In the genomic region with DNA sequence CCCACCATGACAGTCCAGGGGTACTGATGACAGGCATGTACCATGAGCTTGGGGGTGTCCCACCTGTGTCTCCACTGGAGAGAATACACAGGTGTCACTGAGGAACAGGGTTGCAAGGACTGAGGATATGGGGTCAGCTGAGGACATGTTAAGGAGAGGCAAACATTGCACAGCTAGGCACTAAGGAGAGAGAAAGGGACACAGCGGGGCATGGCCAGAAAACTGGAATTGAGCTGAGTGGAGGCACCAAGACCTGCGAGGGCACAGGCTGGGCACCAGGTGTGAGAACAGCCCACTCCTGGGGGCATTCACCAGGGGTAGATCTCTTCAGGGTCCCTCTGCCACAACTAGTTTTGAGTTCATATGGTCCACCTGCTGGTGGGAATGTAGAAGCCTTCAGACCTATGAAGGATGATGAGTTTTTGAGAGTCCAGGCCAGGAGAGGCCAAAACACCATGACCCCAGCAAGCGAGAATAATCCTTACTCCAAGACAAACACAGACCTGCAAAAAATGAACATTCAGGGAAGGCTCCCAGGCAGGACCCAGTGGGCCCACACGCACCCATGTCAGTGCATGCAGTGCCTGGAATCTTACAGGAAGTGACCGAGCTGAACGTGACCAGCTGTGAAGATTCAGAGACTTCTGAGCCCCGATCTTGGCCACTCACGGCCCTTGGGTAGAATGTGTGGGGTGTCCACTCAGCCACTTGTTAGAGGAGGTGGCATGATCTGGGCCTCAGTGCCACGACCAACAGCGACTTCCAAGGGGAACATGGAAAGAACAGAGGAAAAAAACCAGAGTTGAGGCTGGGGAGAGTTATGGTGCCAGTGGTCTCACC, we compare ENCODE assay signal across 7 cellular contexts. TPM values are rescaled to one million over a fixed set of nuclear protein-coding genes. Genes with fewer than 3 reads are reported as not detected.
DNase-seq lines count a peak whose midpoint lies in the region; ATAC-seq, FAIRE-seq and TF ChIP-seq lines count a peak whose summit lies in the region.

No MANE protein-coding gene starts in this region.

- H3K36me3 ChIP-seq in PC-3 (ENCODE audit: low read depth, low read length) (no peaks in the 10 kb centered on the region), endothelial cell of umbilical vein (ENCODE audit: control insufficient read depth in 2 of 2, extremely low read depth in 1 of 2, insufficient read depth in 2 of 2, low read length in 2 of 2) (no peaks in the 10 kb centered on the region), sigmoid colon (no peaks in the 10 kb centered on the region)

- H3K9me2 ChIP-seq in PC-3 (replicated peaks; ENCODE audit: low read length), result no peaks in the 10 kb centered on the region

- DNase-seq in PC-3, result no peak
- no peak for DNase-seq in endothelial cell of umbilical vein (ENCODE audit: low read depth, low spot score)
- peak; percentile 35 for DNase-seq in sigmoid colon
- no peak for DNase-seq in KG1 (lab: John Stamatoyannopoulos, UW)

- H3F3A ChIP-seq in PC-3 (ENCODE audit: low read length, unreplicated experiment), result no peaks in the 10 kb centered on the region

- POLR2A ChIA-PET in PC-3 (lab: Charles Lee; ENCODE audit: unreplicated experiment), result no interaction called here
- POLR2A ChIA-PET in endothelial cell of umbilical vein (lab: Charles Lee), result no interaction called here

- peak overlapping the region; percentile 78 for H3K4me3 ChIP-seq in PC-3 (ENCODE audit: low read length)
- H3K4me3 ChIP-seq in endothelial cell of umbilical vein (replicated peaks in 1 of 3; ENCODE audit: insufficient read depth in 1 of 3, low read depth in 1 of 3, low read length in 3 of 3), result peak overlapping the region in 1 of 3 experiments; percentile 51
- H3K4me3 ChIP-seq in sigmoid colon, result peak overlapping the region in 3 of 4 donors; percentile 65 to 93 (median 76)

- H3K79me2 ChIP-seq in PC-3 (ENCODE audit: low read length) (peaks cover 39% of the 10 kb centered on the region), endothelial cell of umbilical vein (ENCODE audit: control insufficient read depth, insufficient read depth, low read length) (peaks cover 10% of the 10 kb centered on the region)

- CTCF ChIA-PET in PC-3 (lab: Charles Lee) (no interaction called here), endothelial cell of umbilical vein (lab: Charles Lee) (no interaction called here)

- intact Hi-C loops in PC-3 (cut with micrococcal nuclease) (no loop called here), endothelial cell of umbilical vein (cut with micrococcal nuclease) (no loop called here), sigmoid colon (cut with DNase I) (no loop called here)

- H3K27ac ChIP-seq in PC-3 (ENCODE audit: low read length) (no peak overlapping the region), endothelial cell of umbilical vein (ENCODE audit: insufficient read depth, low read depth, low read length) (no peak overlapping the region), sigmoid colon (peak overlapping the region in 3 of 4 donors; percentile 87 to 91 (median 91))

- H3K4me1 ChIP-seq in PC-3 (ENCODE audit: insufficient read depth, low read length), result peaks cover 21% of the 10 kb centered on the region
- peaks cover 17% of the 10 kb centered on the region for H3K4me1 ChIP-seq in endothelial cell of umbilical vein (ENCODE audit: control insufficient read depth, extremely low read depth, insufficient read depth, low read length)
- peaks cover 0 to 28% (median 23%) of the 10 kb centered on the region in 4 donors for H3K4me1 ChIP-seq in sigmoid colon

- TF ChIP-seq POLR2A in endothelial cell of umbilical vein (IDR thresholded peaks at IDR 0.05; ENCODE audit: low read depth, low read length) (no peak), sigmoid colon (IDR thresholded peaks at IDR 0.05) (no peak)

- H3K9me3 ChIP-seq in PC-3 (ENCODE audit: low read length), result no peaks in the 10 kb centered on the region
- no peaks in the 10 kb centered on the region for H3K9me3 ChIP-seq in endothelial cell of umbilical vein (replicated peaks; ENCODE audit: control insufficient read depth, insufficient read depth, low read length)
- H3K9me3 ChIP-seq in sigmoid colon, result no peaks in the 10 kb centered on the region

- ATAC-seq in PC-3 (no peak), HG03442 (IDR thresholded peaks at IDR 0.05; ENCODE audit: unreplicated experiment) (no peak), GM18520 (IDR thresholded peaks at IDR 0.05; ENCODE audit: unreplicated experiment) (no peak)

- WGBS in sigmoid colon, 2 donors, result 77 to 78% methylated on average over 10 of the region's 10 CpGs

- peak overlapping the region; percentile 97 for H3K4me2 ChIP-seq in PC-3 (ENCODE audit: low read length)
- peak overlapping the region; percentile 53 for H3K4me2 ChIP-seq in endothelial cell of umbilical vein (ENCODE audit: insufficient read depth, low read length)

- FAIRE-seq in endothelial cell of umbilical vein (lab: Jason Lieb, UNC), result peak; percentile 53

- dilution Hi-C loops in endothelial cell of umbilical vein (cut with MboI; ENCODE audit: extremely low pct_ligation_motif_present, low sequenced_read_pairs), result no loop called here

- no peaks in the 10 kb centered on the region for H3K9me1 ChIP-seq in endothelial cell of umbilical vein (replicated peaks; ENCODE audit: control insufficient read depth, extremely low read depth, insufficient read depth, low read length)

- TF ChIP-seq CTCF in GM12873 (IDR thresholded peaks at IDR 0.05; ENCODE audit: insufficient read depth, low read depth, low read length, missing control alignments) (peak; percentile 45), PC-3 (conservative IDR thresholded peaks at IDR 0.05; ENCODE audit: low read depth, low read length) (peak; percentile 71), endothelial cell of umbilical vein (IDR thresholded peaks at IDR 0.05; ENCODE audit: extremely low read depth in 1 of 2, insufficient read depth in 1 of 2, low read depth in 1 of 2, low read length in 2 of 2) (peak; percentile 16 to 24), sigmoid colon (IDR thresholded peaks at IDR 0.05) (peak in 2 of 4 experiments; percentile 12 to 31)

- H2AFZ ChIP-seq in PC-3 (ENCODE audit: low read length) (no peak overlapping the region), endothelial cell of umbilical vein (ENCODE audit: low read depth, low read length) (no peak overlapping the region)

- H4K20me1 ChIP-seq in PC-3 (ENCODE audit: low read length) (no peaks in the 10 kb centered on the region), endothelial cell of umbilical vein (replicated peaks; ENCODE audit: control insufficient read depth, extremely low read depth, insufficient read depth, low read length) (no peaks in the 10 kb centered on the region)

- H3K27me3 ChIP-seq in PC-3 (ENCODE audit: low read length) (no peaks in the 10 kb centered on the region), endothelial cell of umbilical vein (ENCODE audit: control insufficient read depth in 2 of 2, insufficient read depth in 2 of 2, low read length in 2 of 2) (no peaks in the 10 kb centered on the region), sigmoid colon (no peaks in the 10 kb centered on the region)

- TF ChIP-seq EP300 in sigmoid colon (IDR thresholded peaks at IDR 0.05), result no peak

- H3K9ac ChIP-seq in PC-3 (ENCODE audit: low read length) (peak overlapping the region; percentile 82; the same call in 1 of the 2 replicates), endothelial cell of umbilical vein (replicated peaks; ENCODE audit: extremely low read depth, insufficient read depth, low read length) (no peak overlapping the region)

- BruUV-seq in PC-3 (replicated peaks; lab: Mats Ljungman, UMichigan), result no TSS peak
- BruUV-seq in endothelial cell of umbilical vein (replicated peaks; lab: Mats Ljungman, UMichigan), result no TSS peak

RNA-seq across cellular contexts. Expression of gene ZNF584, which starts 1.4 kb away (rescaled TPM):
- 49.2 and 73.8 TPM in 2 replicates for total RNA-seq in PC-3 (2014; rRNA removed)
- 12.4 and 12.6 TPM in 2 replicates for total RNA-seq in endothelial cell of umbilical vein
- polyA plus RNA-seq in endothelial cell of umbilical vein, result 5.9 and 6.1 TPM in 2 replicates
- polyA plus RNA-seq in endothelial cell of umbilical vein (2011; cell fraction: cytosol; rRNA removed), result 8.2 and 8.3 TPM in 2 replicates
- 5.9 and 6.5 TPM in 2 replicates for polyA plus RNA-seq in endothelial cell of umbilical vein (2011; cell fraction: nucleus; rRNA removed)
- 7.4 and 9.2 TPM in 2 replicates for polyA plus RNA-seq in endothelial cell of umbilical vein (2012)
- 9.9 and 11.0 TPM in 2 replicates for polyA minus RNA-seq in endothelial cell of umbilical vein
- 16.2 TPM for polyA minus RNA-seq in endothelial cell of umbilical vein (2011; cell fraction: cytosol; rRNA and poly(A)+ RNA removed)
- 3.3 and 5.6 TPM in 2 replicates for polyA minus RNA-seq in endothelial cell of umbilical vein (2011; cell fraction: nucleus; rRNA and poly(A)+ RNA removed)
- 10 to 100 TPM in 2 of 4 donors, 1 to 10 TPM in 2; 8.2 to 21.4 (median 12.0) TPM for total RNA-seq in sigmoid colon
- 1 to 10 TPM; 3.0 to 7.3 (median 4.8) TPM for polyA plus RNA-seq in sigmoid colon

RNA-seq across cellular contexts. Expression of gene RNF225, which starts 11.6 kb away (rescaled TPM):
- total RNA-seq in PC-3 (2014; rRNA removed) (2.2 TPM in 1 of 2 replicates, not detected in the other), endothelial cell of umbilical vein (0.58 TPM in 1 of 2 replicates, not detected in the other), sigmoid colon (not detected)
- polyA plus RNA-seq in endothelial cell of umbilical vein (not detected in 2 replicates), sigmoid colon (under 1 TPM in 1 of 3 donors, not detected in 2; 0.07 TPM)
- not detected in 2 replicates for polyA plus RNA-seq in endothelial cell of umbilical vein (2011; cell fraction: cytosol; rRNA removed)
- not detected in 2 replicates for polyA plus RNA-seq in endothelial cell of umbilical vein (2011; cell fraction: nucleus; rRNA removed)
- not detected in 2 replicates for polyA plus RNA-seq in endothelial cell of umbilical vein (2012)
- polyA minus RNA-seq in endothelial cell of umbilical vein, result not detected in 2 replicates
- polyA minus RNA-seq in endothelial cell of umbilical vein (2011; cell fraction: cytosol; rRNA and poly(A)+ RNA removed), result not detected
- 1.4 TPM in 1 of 2 replicates, not detected in the other for polyA minus RNA-seq in endothelial cell of umbilical vein (2011; cell fraction: nucleus; rRNA and poly(A)+ RNA removed)

RNA-seq across cellular contexts. Expression of gene RPS5, which starts 20.0 kb away (rescaled TPM):
- total RNA-seq in PC-3 (2014; rRNA removed) (3,515 and 3,776 TPM in 2 replicates), endothelial cell of umbilical vein (945 and 993 TPM in 2 replicates), sigmoid colon (1,000 to 10,000 TPM; 1,322 to 2,581 (median 2,411) TPM)
- polyA plus RNA-seq in endothelial cell of umbilical vein (3,430 and 4,008 TPM in 2 replicates), sigmoid colon (1,000 to 10,000 TPM; 1,097 to 1,974 (median 1,406) TPM)
- 2,572 and 2,789 TPM in 2 replicates for polyA plus RNA-seq in endothelial cell of umbilical vein (2011; cell fraction: cytosol; rRNA removed)
- polyA plus RNA-seq in endothelial cell of umbilical vein (2011; cell fraction: nucleus; rRNA removed), result 713 and 831 TPM in 2 replicates
- 1,416 and 2,035 TPM in 2 replicates for polyA plus RNA-seq in endothelial cell of umbilical vein (2012)
- 1,548 and 1,681 TPM in 2 replicates for polyA minus RNA-seq in endothelial cell of umbilical vein
- 1,257 TPM for polyA minus RNA-seq in endothelial cell of umbilical vein (2011; cell fraction: cytosol; rRNA and poly(A)+ RNA removed)
- 223 and 251 TPM in 2 replicates for polyA minus RNA-seq in endothelial cell of umbilical vein (2011; cell fraction: nucleus; rRNA and poly(A)+ RNA removed)

RNA-seq across cellular contexts. Expression of gene ZNF837, which starts 26.2 kb away (rescaled TPM):
- total RNA-seq in PC-3 (2014; rRNA removed) (9.5 and 12.6 TPM in 2 replicates), endothelial cell of umbilical vein (1.4 and 1.7 TPM in 2 replicates), sigmoid colon (1 to 10 TPM in 3 of 4 donors, under 1 TPM in 1; 0.66 to 2.2 (median 1.5) TPM)
- polyA plus RNA-seq in endothelial cell of umbilical vein (1.6 and 2.8 TPM in 2 replicates), sigmoid colon (1 to 10 TPM; 1.2 to 2.5 (median 1.8) TPM)
- polyA plus RNA-seq in endothelial cell of umbilical vein (2011; cell fraction: cytosol; rRNA removed), result 0.57 and 1.4 TPM in 2 replicates
- polyA plus RNA-seq in endothelial cell of umbilical vein (2011; cell fraction: nucleus; rRNA removed), result 0.59 and 0.67 TPM in 2 replicates
- polyA plus RNA-seq in endothelial cell of umbilical vein (2012), result 0.74 and 2.0 TPM in 2 replicates
- 0.49 and 0.92 TPM in 2 replicates for polyA minus RNA-seq in endothelial cell of umbilical vein
- polyA minus RNA-seq in endothelial cell of umbilical vein (2011; cell fraction: cytosol; rRNA and poly(A)+ RNA removed), result 2.0 TPM
- polyA minus RNA-seq in endothelial cell of umbilical vein (2011; cell fraction: nucleus; rRNA and poly(A)+ RNA removed), result 0.77 TPM in 2 replicates

RNA-seq across cellular contexts. Expression of gene ZNF132, which starts 32.9 kb away (rescaled TPM):
- total RNA-seq in PC-3 (2014; rRNA removed) (not detected in 2 replicates), endothelial cell of umbilical vein (4.1 and 4.2 TPM in 2 replicates), sigmoid colon (10 to 100 TPM in 1 of 4 donors, 1 to 10 TPM in 3; 5.3 to 12.2 (median 6.4) TPM)
- polyA plus RNA-seq in endothelial cell of umbilical vein (0.54 and 0.62 TPM in 2 replicates), sigmoid colon (1 to 10 TPM in 1 of 3 donors, under 1 TPM in 1, not detected in 1; 0.60 to 1.7 TPM)
- 0.70 and 0.75 TPM in 2 replicates for polyA plus RNA-seq in endothelial cell of umbilical vein (2011; cell fraction: cytosol; rRNA removed)
- polyA plus RNA-seq in endothelial cell of umbilical vein (2011; cell fraction: nucleus; rRNA removed), result 1.2 and 1.5 TPM in 2 replicates
- 2.2 and 2.7 TPM in 2 replicates for polyA plus RNA-seq in endothelial cell of umbilical vein (2012)
- 3.8 and 4.4 TPM in 2 replicates for polyA minus RNA-seq in endothelial cell of umbilical vein
- polyA minus RNA-seq in endothelial cell of umbilical vein (2011; cell fraction: cytosol; rRNA and poly(A)+ RNA removed), result not detected
- polyA minus RNA-seq in endothelial cell of umbilical vein (2011; cell fraction: nucleus; rRNA and poly(A)+ RNA removed), result 3.7 and 5.1 TPM in 2 replicates

Comparison
In these comparisons a context has a peak if more than half of its experiments do, and no peak if none do; other contexts are left out.
1. H3K27ac ChIP-seq: peak in sigmoid colon (3 of 4); none in PC-3 (single experiment) and endothelial cell of umbilical vein (single experiment).